9 cellular contexts compared by ENCODE assay signal in genomic region chr10:89534826-89535166, GRCh38. TPM values are rescaled to one million over a fixed set of nuclear protein-coding genes. Genes with fewer than 3 reads are reported as not detected.
A peak's percentile ranks its signal among the peaks of the same experiment; 100 is the strongest.
DNase-seq lines count a peak whose midpoint lies in the region; TF ChIP-seq lines count a peak whose summit lies in the region.
"Had no signal": no experiment of that assay in that cellular context is flagged by ENCODE, and none has a peak within 500 bp of the region (broad histone marks: within the 10 kb centered on the region; RNA-seq: fewer than 3 reads in every experiment).

No MANE protein-coding gene starts in this region.

- no peak overlapping the region for H3K9ac ChIP-seq in HUES6 (ENCODE audit: low read length)
- no peak overlapping the region for H3K9ac ChIP-seq in smooth muscle cell (ENCODE audit: low read depth)

- H3K4me1 ChIP-seq in HUES6 (ENCODE audit: control insufficient read depth, insufficient read depth, low read length): peaks cover 36% of the 10 kb centered on the region
- H3K4me1 ChIP-seq in ascending aorta: peaks cover 4 to 6% of the 10 kb centered on the region in 2 donors
- H3K4me1 ChIP-seq in smooth muscle cell (ENCODE audit: low read depth): no peaks in the 10 kb centered on the region

- H3F3A ChIP-seq in smooth muscle cell (ENCODE audit: low read depth): no peaks in the 10 kb centered on the region

- H3K27me3 ChIP-seq in HUES6 (ENCODE audit: control insufficient read depth, insufficient read depth, low read length) (peaks cover 42% of the 10 kb centered on the region), ascending aorta (peaks cover 9% of the 10 kb centered on the region), smooth muscle cell (ENCODE audit: low read depth) (peaks cover 63% of the 10 kb centered on the region)

- no peaks in the 10 kb centered on the region for H3K9me3 ChIP-seq in HUES6 (ENCODE audit: control insufficient read depth, insufficient read depth, low read depth, low read length)
- H3K9me3 ChIP-seq in ascending aorta: no peaks in the 10 kb centered on the region
- no peaks in the 10 kb centered on the region for H3K9me3 ChIP-seq in iPS-18c (ENCODE audit: control insufficient read depth, insufficient read depth, low read length)
- no peaks in the 10 kb centered on the region for H3K9me3 ChIP-seq in smooth muscle cell (replicated peaks; ENCODE audit: low read depth)

- H4K20me1 ChIP-seq in smooth muscle cell (ENCODE audit: low read depth): no peaks in the 10 kb centered on the region

- H3K27ac ChIP-seq in HUES6 (ENCODE audit: low read depth, low read length) (no peak overlapping the region), ascending aorta (no peak overlapping the region), smooth muscle cell (ENCODE audit: low read depth) (no peak overlapping the region)

- no peak for TF ChIP-seq CTCF in ascending aorta (IDR thresholded peaks at IDR 0.05)
- no peak for TF ChIP-seq CTCF in smooth muscle cell (IDR thresholded peaks at IDR 0.05; ENCODE audit: borderline replicate concordance, insufficient read depth, poor library complexity, severe bottlenecking)

- 13% methylated on average over 8 of the region's 8 CpGs for WGBS in smooth muscle cell (ENCODE audit: low lambda C conversion rate)

- H3K36me3 ChIP-seq in HUES6 (ENCODE audit: control insufficient read depth, insufficient read depth, low read length) (no peaks in the 10 kb centered on the region), ascending aorta (no peaks in the 10 kb centered on the region), smooth muscle cell (ENCODE audit: low read depth) (no peaks in the 10 kb centered on the region)

- H2AFZ ChIP-seq in smooth muscle cell (ENCODE audit: low read depth): no peak overlapping the region

- H3K4me3 ChIP-seq in HUES6 (ENCODE audit: low read depth, low read length): peak overlapping the region; percentile 87
- H3K4me3 ChIP-seq in ascending aorta: peak overlapping the region; percentile 46 to 64
- H3K4me3 ChIP-seq in iPS-18c (ENCODE audit: insufficient read depth, low read depth, low read length): peak overlapping the region; percentile 71; the same call in 1 of the 2 replicates
- peak overlapping the region; percentile 57 for H3K4me3 ChIP-seq in smooth muscle cell

- H3K79me2 ChIP-seq in smooth muscle cell (ENCODE audit: low read depth): no peaks in the 10 kb centered on the region

- peak overlapping the region; percentile 91 for H3K4me2 ChIP-seq in smooth muscle cell

- intact Hi-C loops in ascending aorta (cut with DNase I): no loop called here

- DNase-seq in ascending aorta (ENCODE audit: low spot score in 2 of 2): no peak
- DNase-seq in smooth muscle cell (lab: John Stamatoyannopoulos, UW; ENCODE audit: unreplicated experiment): no peak
- no peak for DNase-seq in NCI-H446 (lab: John Stamatoyannopoulos, UW)
- DNase-seq in NOMO-1 treated with DMSO at 0.1 percent for 48 hours (lab: John Stamatoyannopoulos, UW; ENCODE audit: unreplicated experiment): no peak
- DNase-seq in activated CD4-positive, CD25-positive, alpha-beta regulatory T cell treated with anti-CD3 and anti-CD28 coated beads, Interleukin-2, amount 50 U/mL, for 72 hours: no peak
- DNase-seq: activated naive CD4-positive, alpha-beta T cell treated with anti-CD3 and anti-CD28 coated beads, Interleukin-2, amount 10 ng/mL, durations not matched to agents 7 days and 5 days; occipital lobe had no signal

RNA-seq across cellular contexts. Expression of gene SLC16A12, which starts 0.6 kb away (rescaled TPM):
- total RNA-seq in ascending aorta (not detected), smooth muscle cell (not detected in 2 replicates)
- not detected in 2 replicates for polyA plus RNA-seq in smooth muscle cell
